Comparison of ENCODE assay signal across 7 cellular contexts in genomic region chr19:55069137-55069858, GRCh38. TPM values are rescaled to one million over a fixed set of nuclear protein-coding genes. Genes with fewer than 3 reads are reported as not detected.
DNase-seq lines count a peak whose midpoint lies in the region; ATAC-seq and TF ChIP-seq lines count a peak whose summit lies in the region.

No MANE protein-coding gene starts in this region.

- DNase-seq in GM06990 (ENCODE audit: extremely low read depth, insufficient read length), result no peak
- DNase-seq in M059J (ENCODE audit: low read depth), result peak; percentile 24
- peak; percentile 12 for DNase-seq in central memory CD4-positive, alpha-beta T cell
- DNase-seq in mesothelial cell of epicardium (ENCODE audit: low spot score in 2 of 2, unreplicated experiment in 2 of 2), result no peak
- DNase-seq in pons (ENCODE audit: low spot score), result no peak
- no peak for DNase-seq in HAP-1 (ENCODE audit: low spot score in 2 of 2)

- peak overlapping the region; percentile 22 for H3K4me3 ChIP-seq in GM06990 (replicated peaks; ENCODE audit: low read depth, low read length)
- H3K4me3 ChIP-seq in HAP-1, result no peak overlapping the region; the same call in 1 of the 2 replicates

- no peaks in the 10 kb centered on the region for H3K4me1 ChIP-seq in HAP-1

- H3K27ac Mint-ChIP-seq in mesothelial cell of epicardium, result peak overlapping the region; percentile 72

- H3K9me3 Mint-ChIP-seq in mesothelial cell of epicardium, result peaks cover 3% of the 10 kb centered on the region

- TF ChIP-seq CTCF in GM06990 (IDR thresholded peaks at IDR 0.05; ENCODE audit: insufficient read depth, low read length, poor library complexity, severe bottlenecking) (no peak), mesothelial cell of epicardium (IDR thresholded peaks at IDR 0.05; ENCODE audit: unreplicated experiment) (no peak)

- peaks cover 40% of the 10 kb centered on the region for H3K4me1 Mint-ChIP-seq in mesothelial cell of epicardium

- peaks cover 2% of the 10 kb centered on the region for H3K36me3 Mint-ChIP-seq in mesothelial cell of epicardium

- H3K27me3 Mint-ChIP-seq in mesothelial cell of epicardium (ENCODE audit: low read depth), result peaks cover 61% of the 10 kb centered on the region

- in situ Hi-C loops in HAP-1 (cut with MboI; ENCODE audit: low sequenced_read_pairs), result no loop called here

- H3K4me3 Mint-ChIP-seq in mesothelial cell of epicardium, result peak overlapping the region; percentile 46

- H3K27me3 ChIP-seq in GM06990 (replicated peaks; ENCODE audit: control insufficient read depth, insufficient read depth, low read length) (no peaks in the 10 kb centered on the region; the same call in 1 of the 2 replicates), HAP-1 (ENCODE audit: low read depth) (peaks cover 53% of the 10 kb centered on the region)

- H3K36me3 ChIP-seq in GM06990 (ENCODE audit: control insufficient read depth, insufficient read depth, low read length) (no peaks in the 10 kb centered on the region), HAP-1 (replicated peaks) (no peaks in the 10 kb centered on the region)

- no peak for ATAC-seq in GM21717 (IDR thresholded peaks at IDR 0.05; ENCODE audit: unreplicated experiment)

- no peaks in the 10 kb centered on the region for H3K9me3 ChIP-seq in HAP-1

RNA-seq across cellular contexts. Expression of gene RDH13, which starts 6.3 kb away (rescaled TPM):
- 2.8 and 5.3 TPM in 2 replicates for total RNA-seq in M059J (2014; rRNA removed; shearing (Covaris generic))
- 81.0 to 88.6 TPM (median 85.7 TPM) in 3 replicates for total RNA-seq in mesothelial cell of epicardium

RNA-seq across cellular contexts. Expression of gene EPS8L1, which starts 6.4 kb away (rescaled TPM):
- total RNA-seq in M059J (2014; rRNA removed; shearing (Covaris generic)), result 1.7 and 2.5 TPM in 2 replicates
- total RNA-seq in mesothelial cell of epicardium, result 375 to 425 TPM (median 396 TPM) in 3 replicates

RNA-seq across cellular contexts. Expression of gene GP6, which starts 31.2 kb away (rescaled TPM):
- not detected in 2 replicates for total RNA-seq in M059J (2014; rRNA removed; shearing (Covaris generic))
- total RNA-seq in mesothelial cell of epicardium, result 0.78 to 1.4 TPM (median 1.4 TPM) in 3 replicates

RNA-seq across cellular contexts. Expression of gene PPP1R12C, which starts 48.1 kb away (rescaled TPM):
- total RNA-seq in M059J (2014; rRNA removed; shearing (Covaris generic)), result 26.9 and 39.9 TPM in 2 replicates
- total RNA-seq in mesothelial cell of epicardium, result 100 to 111 TPM (median 109 TPM) in 3 replicates

Comparison
In these comparisons a context has a peak if more than half of its experiments do, and no peak if none do; other contexts are left out.
1. DNase-seq: peak in M059J (single experiment) and central memory CD4-positive, alpha-beta T cell (single experiment); none in GM06990 (single experiment), mesothelial cell of epicardium (0 of 2), pons (single experiment) and HAP-1 (0 of 2).
2. RNA of gene RDH13, which starts 6.3 kb away (total RNA-seq): 81.0 to 88.6 TPM in mesothelial cell of epicardium; 2.8 to 5.3 TPM in M059J; every median in the first group is over 10 times any median in the second.
3. RNA of gene EPS8L1, which starts 6.4 kb away (total RNA-seq): 375 to 425 TPM in mesothelial cell of epicardium; 1.7 to 2.5 TPM in M059J; every median in the first group is over 100 times any median in the second.